Comparison of ENCODE assay signal across 22 cellular contexts in genomic region chr20:23754731-23755130, GRCh38. TPM values are rescaled to one million over a fixed set of nuclear protein-coding genes. Genes with fewer than 3 reads are reported as not detected.
"Had no signal": no experiment of that assay in that cellular context is flagged by ENCODE, and none has a peak within 500 bp of the region (broad histone marks: within the 10 kb centered on the region; RNA-seq: fewer than 3 reads in every experiment).

No MANE protein-coding gene starts in this region.

- H3K9me3 Mint-ChIP-seq: activated CD4-positive, alpha-beta T cell treated with anti-CD3 and anti-CD28 coated beads, Interleukin-2, amount 10 ng/mL, durations not matched to agents 7 days and 5 days; activated naive CD8-positive, alpha-beta T cell treated with anti-CD3 and anti-CD28 coated beads, Interleukin-2, amount 10 ng/mL, durations not matched to agents 7 days and 5 days; activated T-helper 1 cell treated with anti-CD3 and anti-CD28 coated beads, Interleukin-12 subunit alpha, Interleukin-12 subunit beta, Interleukin-2, Interleukin-4 antibody, amounts not matched to agents 30 ng/mL and 10 ng/mL and 1 ng/mL, durations not matched to agents 14 hours and 24 hours and 36 hours; naive thymus-derived CD8-positive, alpha-beta T cell; stimulated activated naive CD8-positive, alpha-beta T cell treated with anti-CD3 and anti-CD28 coated beads, Interleukin-15, Interleukin-2, amounts not matched to agents 100 ng/mL and 50 ng/mL, for 24 hours; T-helper 2 cell treated with Interferon-gamma antibody and Interleukin-4, amounts not matched to agents 5 μg/mL and 100 μg/mL, for 36 hours had no signal

- H3K4me3 Mint-ChIP-seq: activated CD4-positive, alpha-beta T cell treated with anti-CD3 and anti-CD28 coated beads, Interleukin-2, amount 10 ng/mL, durations not matched to agents 7 days and 5 days; activated naive CD8-positive, alpha-beta T cell treated with anti-CD3 and anti-CD28 coated beads, Interleukin-2, amount 10 ng/mL, durations not matched to agents 7 days and 5 days; activated T-helper 1 cell treated with anti-CD3 and anti-CD28 coated beads, Interleukin-12 subunit alpha, Interleukin-12 subunit beta, Interleukin-2, Interleukin-4 antibody, amounts not matched to agents 30 ng/mL and 10 ng/mL and 1 ng/mL, durations not matched to agents 14 hours and 24 hours and 36 hours; naive thymus-derived CD8-positive, alpha-beta T cell; stimulated activated naive CD8-positive, alpha-beta T cell treated with anti-CD3 and anti-CD28 coated beads, Interleukin-15, Interleukin-2, amounts not matched to agents 100 ng/mL and 50 ng/mL, for 24 hours; T-helper 2 cell treated with Interferon-gamma antibody and Interleukin-4, amounts not matched to agents 5 μg/mL and 100 μg/mL, for 36 hours had no signal

- H3K27me3 Mint-ChIP-seq: progenitor cell of endocrine pancreas had no signal

- ATAC-seq: esophagus mucosa; lower lobe of right lung; mucosa of descending colon; naive thymus-derived CD8-positive, alpha-beta T cell had no signal

- H3K9me3 ChIP-seq: breast epithelium, heart left ventricle, lower lobe of right lung, mucosa of descending colon, right atrium auricular region, SJCRH30, upper lobe of left lung had no signal

- H3K4me3 ChIP-seq: breast epithelium, dorsolateral prefrontal cortex, heart left ventricle, lower lobe of right lung, mucosa of descending colon, right atrium auricular region, SJCRH30, skin epidermis, upper lobe of left lung had no signal

- H3K36me3 ChIP-seq: breast epithelium, heart left ventricle, lower lobe of right lung, right atrium auricular region, SJCRH30, upper lobe of left lung had no signal

- H3K36me3 Mint-ChIP-seq: activated naive CD8-positive, alpha-beta T cell treated with anti-CD3 and anti-CD28 coated beads, Interleukin-2, amount 10 ng/mL, durations not matched to agents 7 days and 5 days; naive thymus-derived CD8-positive, alpha-beta T cell had no signal

- H3K27me3 ChIP-seq: breast epithelium, heart left ventricle, right atrium auricular region, upper lobe of left lung had no signal

- H3K4me1 ChIP-seq: breast epithelium, lower lobe of right lung, SJCRH30 had no signal

- DNase-seq: activated CD4-positive, alpha-beta T cell treated with anti-CD3 and anti-CD28 coated beads, Interleukin-2, amount 10 ng/mL, durations not matched to agents 7 days and 5 days; activated naive CD4-positive, alpha-beta T cell; activated naive CD8-positive, alpha-beta T cell treated with anti-CD3 and anti-CD28 coated beads, Interleukin-2, amount 10 ng/mL, durations not matched to agents 7 days and 5 days; anterior cingulate cortex; cerebellar nuclear complex; dorsolateral prefrontal cortex; foreskin melanocyte; lower lobe of right lung; naive thymus-derived CD8-positive, alpha-beta T cell; SJCRH30; upper lobe of left lung had no signal

- H3K27ac Mint-ChIP-seq: activated CD4-positive, alpha-beta T cell treated with anti-CD3 and anti-CD28 coated beads, Interleukin-2, amount 10 ng/mL, durations not matched to agents 7 days and 5 days; activated naive CD8-positive, alpha-beta T cell treated with anti-CD3 and anti-CD28 coated beads, Interleukin-2, amount 10 ng/mL, durations not matched to agents 7 days and 5 days; activated T-helper 1 cell treated with anti-CD3 and anti-CD28 coated beads, Interleukin-12 subunit alpha, Interleukin-12 subunit beta, Interleukin-2, Interleukin-4 antibody, amounts not matched to agents 30 ng/mL and 10 ng/mL and 1 ng/mL, durations not matched to agents 14 hours and 24 hours and 36 hours; naive thymus-derived CD8-positive, alpha-beta T cell; progenitor cell of endocrine pancreas; stimulated activated naive CD8-positive, alpha-beta T cell treated with anti-CD3 and anti-CD28 coated beads, Interleukin-15, Interleukin-2, amounts not matched to agents 100 ng/mL and 50 ng/mL, for 24 hours; T-helper 2 cell treated with Interferon-gamma antibody and Interleukin-4, amounts not matched to agents 5 μg/mL and 100 μg/mL, for 36 hours had no signal

- H3K4me1 Mint-ChIP-seq: activated CD4-positive, alpha-beta T cell treated with anti-CD3 and anti-CD28 coated beads, Interleukin-2, amount 10 ng/mL, durations not matched to agents 7 days and 5 days; activated naive CD8-positive, alpha-beta T cell treated with anti-CD3 and anti-CD28 coated beads, Interleukin-2, amount 10 ng/mL, durations not matched to agents 7 days and 5 days; naive thymus-derived CD8-positive, alpha-beta T cell had no signal

- H3K27ac ChIP-seq: lower lobe of right lung, SJCRH30 had no signal

RNA-seq across cellular contexts. Expression of gene CST1, which starts 4.0 kb away (rescaled TPM):
- total RNA-seq: activated CD4-positive, alpha-beta T cell treated with anti-CD3 and anti-CD28 coated beads, Interleukin-2, amount 10 ng/mL, durations not matched to agents 7 days and 5 days; activated naive CD8-positive, alpha-beta T cell treated with anti-CD3 and anti-CD28 coated beads, Interleukin-2, amount 10 ng/mL, durations not matched to agents 7 days and 5 days; activated T-helper 1 cell treated with anti-CD3 and anti-CD28 coated beads, Interleukin-12 subunit alpha, Interleukin-12 subunit beta, Interleukin-2, Interleukin-4 antibody, amounts not matched to agents 30 ng/mL and 10 ng/mL and 1 ng/mL, durations not matched to agents 14 hours and 24 hours and 36 hours; breast epithelium; esophagus mucosa; heart left ventricle; lower lobe of right lung; mucosa of descending colon; naive thymus-derived CD8-positive, alpha-beta T cell; right atrium auricular region; SJCRH30; temporal lobe; upper lobe of left lung had no signal
- polyA plus RNA-seq: heart left ventricle; naive thymus-derived CD8-positive, alpha-beta T cell had no signal
